Comparison of ENCODE assay signal across 1 cellular context in the genomic region with DNA sequence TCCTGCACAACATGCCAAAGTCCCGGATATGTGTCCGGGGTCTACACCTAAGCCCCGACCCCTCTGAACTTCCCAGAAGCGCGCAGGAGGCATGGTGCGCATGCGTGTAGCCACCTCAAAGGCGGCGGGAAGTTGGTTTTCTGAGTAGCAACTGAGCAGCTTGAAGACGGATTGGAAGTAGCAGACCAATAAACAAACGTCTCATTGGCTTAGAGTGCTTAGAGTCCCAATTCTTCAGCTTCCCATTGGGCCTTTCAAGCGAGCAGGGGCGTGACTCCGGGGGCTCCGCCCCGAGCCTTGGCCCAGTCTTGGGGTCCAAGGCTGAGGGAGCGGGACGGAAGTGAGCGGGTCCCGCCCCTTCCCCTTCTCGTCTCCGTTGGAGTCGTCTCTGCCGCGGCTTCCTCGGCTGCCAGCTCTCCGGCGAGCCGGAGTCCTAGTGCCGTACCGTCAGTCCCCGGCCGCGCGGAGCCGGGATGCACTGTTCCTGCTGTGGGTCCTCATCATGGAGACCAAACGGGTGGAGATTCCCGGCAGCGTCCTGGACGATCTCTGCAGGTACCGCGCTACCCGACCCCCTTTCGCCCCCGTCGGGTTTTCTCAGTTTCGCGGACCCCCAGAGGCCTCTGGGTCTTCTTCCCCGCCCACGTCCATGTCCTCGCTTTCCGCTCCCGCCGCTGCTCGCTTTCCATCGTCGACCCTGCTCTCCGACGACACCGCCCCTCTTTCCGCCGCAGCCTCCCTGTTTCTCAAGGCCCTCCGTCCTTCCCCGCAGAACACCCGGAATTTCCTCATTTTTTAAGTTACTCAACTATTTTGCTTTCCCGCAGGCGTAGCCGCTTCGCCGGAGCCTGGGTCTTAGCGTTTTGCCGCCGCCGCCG.
TF ChIP-seq lines count a peak whose summit lies in the region.

TSS of gene DCP2 (plus strand) at position 367 of the 878 bp plus-strand sequence. CDS start at position 503, 136 bp downstream.

TF ChIP-seq in GM23338, 12 proteins besides CTCF, POLR2A, EP300 and RAD21 (continued from another document):
- TF ChIP-seq, protein P1, sequence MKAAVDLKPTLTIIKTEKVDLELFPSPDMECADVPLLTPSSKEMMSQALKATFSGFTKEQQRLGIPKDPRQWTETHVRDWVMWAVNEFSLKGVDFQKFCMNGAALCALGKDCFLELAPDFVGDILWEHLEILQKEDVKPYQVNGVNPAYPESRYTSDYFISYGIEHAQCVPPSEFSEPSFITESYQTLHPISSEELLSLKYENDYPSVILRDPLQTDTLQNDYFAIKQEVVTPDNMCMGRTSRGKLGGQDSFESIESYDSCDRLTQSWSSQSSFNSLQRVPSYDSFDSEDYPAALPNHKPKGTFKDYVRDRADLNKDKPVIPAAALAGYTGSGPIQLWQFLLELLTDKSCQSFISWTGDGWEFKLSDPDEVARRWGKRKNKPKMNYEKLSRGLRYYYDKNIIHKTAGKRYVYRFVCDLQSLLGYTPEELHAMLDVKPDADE (IDR thresholded peaks at IDR 0.05) = 0 out of 2 replicates have a peak, but pooled peaks have one; percentile 23
- TF ChIP-seq POLR2AphosphoS5 (IDR thresholded peaks at IDR 0.05; ENCODE audit: low read depth) = peak; percentile 89
